14 cellular contexts compared by ENCODE assay signal in genomic region chr17:4938069-4938491, GRCh38. TPM values are rescaled to one million over a fixed set of nuclear protein-coding genes. Genes with fewer than 3 reads are reported as not detected.
DNase-seq lines count a peak whose midpoint lies in the region; ATAC-seq, FAIRE-seq and TF ChIP-seq lines count a peak whose summit lies in the region.
"Had no signal": no experiment of that assay in that cellular context is flagged by ENCODE, and none has a peak within 500 bp of the region (broad histone marks: within the 10 kb centered on the region; RNA-seq: fewer than 3 reads in every experiment).

No MANE protein-coding gene starts in this region.

- H3K9me2 ChIP-seq in GM23248 (ENCODE audit: insufficient read depth), result no peaks in the 10 kb centered on the region

- H3K9me3 ChIP-seq in GM23248 (ENCODE audit: low read depth), result no peaks in the 10 kb centered on the region
- H3K9me3 ChIP-seq: HAP-1 had no signal

- peak overlapping the region; percentile 87 for H3K4me3 Mint-ChIP-seq in mesothelial cell of epicardium

- no peaks in the 10 kb centered on the region for H3K27me3 ChIP-seq in GM23248 (replicated peaks; ENCODE audit: insufficient read depth)

- FAIRE-seq in GM19239 (lab: Jason Lieb, UNC), result no peak

- in situ Hi-C loops in GM23248 (cut with MboI), result no loop called here

- no peak for ATAC-seq in activated naive CD4-positive, alpha-beta T cell treated with anti-CD3 and anti-CD28 coated beads, Interleukin-2, amount 50 U/mL, for 72 hours
- ATAC-seq in left lobe of liver (no peak), GM21447 (IDR thresholded peaks at IDR 0.05; ENCODE audit: unreplicated experiment) (no peak)
- ATAC-seq: activated CD4-positive, CD25-positive, alpha-beta regulatory T cell treated with anti-CD3 and anti-CD28 coated beads, Interleukin-2, amount 50 U/mL, for 24 hours had no signal

- H3K4me1 Mint-ChIP-seq in mesothelial cell of epicardium, result peaks cover 36% of the 10 kb centered on the region

- H2AFZ ChIP-seq in GM23248, result no peak overlapping the region

- whole genome bisulfite sequencing in GM23248 (ENCODE audit: low coverage in 1 of 2, low lambda C conversion rate in 2 of 2, missing lambda C conversion rate in 2 of 2), 2 experiments, result 80 to 81% methylated on average over 11 of the region's 11 CpGs

- H3K4me2 ChIP-seq in GM23248 (ENCODE audit: unreplicated experiment), result no peak overlapping the region

- peaks cover 23% of the 10 kb centered on the region for H3F3A ChIP-seq in GM23248 (ENCODE audit: insufficient read depth)

- H3K36me3 ChIP-seq in GM23248 (ENCODE audit: low read depth), result no peaks in the 10 kb centered on the region

- H3K27ac Mint-ChIP-seq in activated naive CD4-positive, alpha-beta T cell treated with anti-CD3 and anti-CD28 coated beads, Interleukin-2, amount 50 U/mL, for 72 hours, result peak overlapping the region; percentile 87 to 98
- H3K27ac Mint-ChIP-seq in mesothelial cell of epicardium, result peak overlapping the region; percentile 91

- H3K79me2 ChIP-seq in GM23248 (ENCODE audit: insufficient read depth), result peaks cover 43% of the 10 kb centered on the region

- DNase-seq in AG04449 (ENCODE audit: low read depth, low spot score) (no peak), GM23248 (no peak), mesothelial cell of epicardium (ENCODE audit: low spot score in 2 of 2, unreplicated experiment in 2 of 2) (no peak), GM19239 (ENCODE audit: insufficient read length, low spot score) (no peak), left lobe of liver (ENCODE audit: low spot score) (no peak), NCI-H1417 treated with DMSO at 0.1 percent for 48 hours (lab: John Stamatoyannopoulos, UW) (no peak)
- DNase-seq in activated naive CD4-positive, alpha-beta T cell treated with anti-CD3 and anti-CD28 coated beads, Interleukin-2, amount 50 U/mL, for 72 hours (ENCODE audit: low spot score in 2 of 2), result no peak
- DNase-seq: DMS153; NCI-H1105; OCI-M1; stimulated activated CD4-positive, alpha-beta T cell treated with anti-CD3 and anti-CD28 coated beads, Interleukin-4, amount 100 ng/mL, for 4 hours had no signal

- H3K27me3 Mint-ChIP-seq in mesothelial cell of epicardium (ENCODE audit: low read depth), result no peaks in the 10 kb centered on the region

- H3K27ac ChIP-seq in GM23248, result no peak overlapping the region

- CTCF ChIA-PET in AG04449 (lab: Yijun Ruan, JAX), result interaction anchor here (2.7 kb wide), 1 partner anchor 29 kb away, joined by 11 read pairs; no protein-coding TSS in a partner anchor

- no peaks in the 10 kb centered on the region for H3K9me3 Mint-ChIP-seq in activated naive CD4-positive, alpha-beta T cell treated with anti-CD3 and anti-CD28 coated beads, Interleukin-2, amount 50 U/mL, for 72 hours
- H3K9me3 Mint-ChIP-seq in mesothelial cell of epicardium, result no peaks in the 10 kb centered on the region

- no peaks in the 10 kb centered on the region for H4K20me1 ChIP-seq in GM23248 (ENCODE audit: insufficient read depth)

- H3K4me3 ChIP-seq in AG04449 (ENCODE audit: low read depth, low read length), result peak overlapping the region; percentile 92
- peak overlapping the region; percentile 94; the same call in 1 of the 2 replicates for H3K4me3 ChIP-seq in GM23248

- peak overlapping the region; percentile 94 for H3K9ac ChIP-seq in GM23248

- TF ChIP-seq CTCF in AG04449 (IDR thresholded peaks at IDR 0.05; ENCODE audit: insufficient read depth, low read length, missing control alignments), result no peak
- TF ChIP-seq CTCF in mesothelial cell of epicardium (IDR thresholded peaks at IDR 0.05; ENCODE audit: unreplicated experiment), result no peak

- H3K4me1 ChIP-seq in GM23248 (ENCODE audit: insufficient read depth), result peaks cover 14% of the 10 kb centered on the region; the same call in 1 of the 2 replicates

- H3K36me3 Mint-ChIP-seq in activated naive CD4-positive, alpha-beta T cell treated with anti-CD3 and anti-CD28 coated beads, Interleukin-2, amount 50 U/mL, for 72 hours, result peaks cover 35 to 46% of the 10 kb centered on the region in 2 donors
- H3K36me3 Mint-ChIP-seq in mesothelial cell of epicardium, result peaks cover 2% of the 10 kb centered on the region

- POLR2A ChIA-PET in AG04449 (lab: Yijun Ruan, JAX), result no interaction called here

RNA-seq across cellular contexts. Expression of gene SLC25A11, which starts 1.8 kb away (rescaled TPM):
- 68.5 and 131 TPM in 2 replicates for total RNA-seq in GM23248 (2014; rRNA removed; shearing (Covaris generic))
- 71.4 and 73.2 TPM in 2 replicates for polyA plus RNA-seq in GM23248 (2016; fragmentation: Nextera tagmentation; extraction: Ambion mirVana)
- 10 to 100 TPM; 69.4 to 89.1 TPM for total RNA-seq in activated naive CD4-positive, alpha-beta T cell treated with anti-CD3 and anti-CD28 coated beads, Interleukin-2, amount 50 U/mL, for 72 hours
- total RNA-seq in mesothelial cell of epicardium (52.5 to 54.2 TPM (median 53.9 TPM) in 3 replicates), left lobe of liver (44.7 TPM)

RNA-seq across cellular contexts. Expression of gene RNF167, which starts 2.0 kb away (rescaled TPM):
- total RNA-seq in GM23248 (2014; rRNA removed; shearing (Covaris generic)), result 19.8 and 31.7 TPM in 2 replicates
- 34.2 and 36.6 TPM in 2 replicates for polyA plus RNA-seq in GM23248 (2016; fragmentation: Nextera tagmentation; extraction: Ambion mirVana)
- total RNA-seq in activated naive CD4-positive, alpha-beta T cell treated with anti-CD3 and anti-CD28 coated beads, Interleukin-2, amount 50 U/mL, for 72 hours, result 100 to 1,000 TPM; 188 to 241 TPM
- total RNA-seq in mesothelial cell of epicardium (72.3 to 74.6 TPM (median 73.1 TPM) in 3 replicates), left lobe of liver (78.9 TPM)

RNA-seq across cellular contexts. Expression of gene GP1BA, which starts 6.0 kb away (rescaled TPM):
- total RNA-seq in GM23248 (2014; rRNA removed; shearing (Covaris generic)), result not detected in 2 replicates
- 0.18 TPM in 1 of 2 replicates, not detected in the other for polyA plus RNA-seq in GM23248 (2016; fragmentation: Nextera tagmentation; extraction: Ambion mirVana)
- not detected for total RNA-seq in activated naive CD4-positive, alpha-beta T cell treated with anti-CD3 and anti-CD28 coated beads, Interleukin-2, amount 50 U/mL, for 72 hours
- total RNA-seq in mesothelial cell of epicardium (not detected in 3 replicates), left lobe of liver (not detected)

RNA-seq across cellular contexts. Expression of gene PFN1, which starts 10.2 kb away (rescaled TPM):
- 621 and 886 TPM in 2 replicates for total RNA-seq in GM23248 (2014; rRNA removed; shearing (Covaris generic))
- 2,247 and 2,282 TPM in 2 replicates for polyA plus RNA-seq in GM23248 (2016; fragmentation: Nextera tagmentation; extraction: Ambion mirVana)
- total RNA-seq in activated naive CD4-positive, alpha-beta T cell treated with anti-CD3 and anti-CD28 coated beads, Interleukin-2, amount 50 U/mL, for 72 hours, result 1,000 to 10,000 TPM; 1,929 to 1,966 TPM
- total RNA-seq in mesothelial cell of epicardium (357 to 377 TPM (median 370 TPM) in 3 replicates), left lobe of liver (254 TPM)

RNA-seq across cellular contexts. Expression of gene ENO3, which starts 12.8 kb away (rescaled TPM):
- 0.38 and 1.2 TPM in 2 replicates for total RNA-seq in GM23248 (2014; rRNA removed; shearing (Covaris generic))
- 3.2 and 4.1 TPM in 2 replicates for polyA plus RNA-seq in GM23248 (2016; fragmentation: Nextera tagmentation; extraction: Ambion mirVana)
- total RNA-seq in activated naive CD4-positive, alpha-beta T cell treated with anti-CD3 and anti-CD28 coated beads, Interleukin-2, amount 50 U/mL, for 72 hours, result 10 to 100 TPM; 32.1 to 47.9 TPM
- total RNA-seq in mesothelial cell of epicardium (21.2 to 25.3 TPM (median 22.4 TPM) in 3 replicates), left lobe of liver (52.7 TPM)
